In the genomic region with DNA sequence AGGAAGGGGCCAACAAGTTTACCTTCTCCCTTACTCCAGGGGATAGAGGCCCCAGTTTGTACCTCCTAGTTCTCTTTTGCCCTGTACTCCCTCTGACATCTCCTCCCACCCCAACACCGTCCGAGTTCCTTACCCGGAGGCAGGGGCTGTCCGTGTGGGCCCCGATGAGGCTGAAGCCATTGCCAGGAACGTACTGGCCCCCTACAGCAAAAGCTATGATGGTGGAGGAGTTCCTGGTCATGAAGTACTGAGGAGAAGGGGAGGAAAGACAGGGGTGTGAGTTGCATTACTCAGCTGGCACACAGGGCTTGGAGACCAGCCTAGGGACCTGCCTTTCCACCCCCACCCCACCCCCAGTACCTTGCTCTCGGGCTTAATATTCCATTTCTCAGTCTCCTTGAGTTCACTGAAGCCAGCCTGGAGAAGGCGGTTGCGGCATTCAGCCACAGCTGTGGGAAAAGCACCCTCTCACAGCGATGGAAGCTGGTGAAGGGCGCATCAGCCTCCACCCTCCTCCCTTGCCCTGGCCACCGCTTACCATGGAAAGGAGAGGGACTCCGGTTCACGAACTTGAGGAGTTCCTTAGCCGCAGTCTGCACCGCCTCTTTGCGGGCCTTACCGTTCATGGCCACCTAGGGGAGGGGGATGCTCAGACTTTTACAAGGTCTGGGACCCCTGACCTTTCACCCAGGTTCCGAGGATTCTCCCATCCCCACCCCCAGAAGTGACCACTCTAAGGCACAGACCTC, we compare ENCODE assay signal across 8 cellular contexts. TPM values are rescaled to one million over a fixed set of nuclear protein-coding genes. Genes with fewer than 3 reads are reported as not detected.
DNase-seq lines count a peak whose midpoint lies in the region; ATAC-seq and TF ChIP-seq lines count a peak whose summit lies in the region.

No MANE protein-coding gene starts in this region.

- peaks cover 48% of the 10 kb centered on the region for H3K36me3 ChIP-seq in muscle layer of colon (ENCODE audit: insufficient read depth, low read length)

- H3K4me1 ChIP-seq in muscle layer of colon (ENCODE audit: insufficient read depth, low read length) = peaks cover 23% of the 10 kb centered on the region

- no peaks in the 10 kb centered on the region for H3K9me3 ChIP-seq in muscle layer of colon (ENCODE audit: low read length)

- CTCF ChIA-PET in AG04449 (lab: Yijun Ruan, JAX) = interaction anchor here (0.5 to 7.6 kb wide), 11 partner anchors 7 to 227 kb away, joined by 3 to 187 read pairs (median 4); partner anchors contain the start of genes CHPF, NHEJ1 and TMEM198

- H3K27me3 ChIP-seq in muscle layer of colon (ENCODE audit: control insufficient read depth in 1 of 2, insufficient read depth in 2 of 2, low read length in 2 of 2) = no peaks in the 10 kb centered on the region

- no peak for ATAC-seq in HG02610 (IDR thresholded peaks at IDR 0.05; ENCODE audit: unreplicated experiment)
- no peak for ATAC-seq in GM21423 (IDR thresholded peaks at IDR 0.05; ENCODE audit: unreplicated experiment)
- ATAC-seq in GM19328 (IDR thresholded peaks at IDR 0.05; ENCODE audit: unreplicated experiment) = no peak

- DNase-seq in AG04449 (ENCODE audit: low read depth, low spot score) = no peak
- no peak for DNase-seq in Jurkat, Clone E6-1 (ENCODE audit: low read depth, low spot score)
- DNase-seq in cardiac fibroblast (ENCODE audit: low read depth in 2 of 2) = no peak
- no peak for DNase-seq in DMS79 (lab: John Stamatoyannopoulos, UW)

- H3K9ac ChIP-seq in muscle layer of colon (ENCODE audit: low read length) = peak overlapping the region; percentile 93

- TF ChIP-seq CTCF in AG04449 (IDR thresholded peaks at IDR 0.05; ENCODE audit: insufficient read depth, low read length, missing control alignments) (no peak), cardiac fibroblast (IDR thresholded peaks at IDR 0.05; ENCODE audit: low read depth, low read length) (no peak)

- POLR2A ChIA-PET in AG04449 (lab: Yijun Ruan, JAX) = interaction anchor here (0.7 to 1.4 kb wide), 5 partner anchors 10 to 82 kb away, joined by 3 to 4 read pairs (median 3); no protein-coding TSS in a partner anchor

- peak overlapping the region; percentile 88 for H3K4me3 ChIP-seq in AG04449 (ENCODE audit: low read depth, low read length)
- H3K4me3 ChIP-seq in Jurkat, Clone E6-1 (ENCODE audit: low read length) = peak overlapping the region; percentile 80
- H3K4me3 ChIP-seq in cardiac fibroblast (replicated peaks in 1 of 2; ENCODE audit: low read depth in 2 of 2, low read length in 2 of 2) = peak overlapping the region; percentile 76 to 84
- peak overlapping the region; percentile 86 to 87 for H3K4me3 ChIP-seq in muscle layer of colon (ENCODE audit: low read depth in 1 of 2, low read length in 2 of 2)

- peak overlapping the region; percentile 96 for H3K27ac ChIP-seq in muscle layer of colon (ENCODE audit: low read depth, low read length)

RNA-seq across cellular contexts. Expression of gene DNPEP, which starts 1.0 kb away (rescaled TPM):
- polyA plus RNA-seq in Jurkat, Clone E6-1 (2012; ENCODE audit: insufficient read depth, insufficient read length) = 95.4 TPM

RNA-seq across cellular contexts. Expression of gene DES, which starts 31.5 kb away (rescaled TPM):
- polyA plus RNA-seq in Jurkat, Clone E6-1 (2012; ENCODE audit: insufficient read depth, insufficient read length) = not detected

RNA-seq across cellular contexts. Expression of gene SPEG, which starts 47.9 kb away (rescaled TPM):
- 29.7 TPM for polyA plus RNA-seq in Jurkat, Clone E6-1 (2012; ENCODE audit: insufficient read depth, insufficient read length)

RNA-seq across cellular contexts. Expression of gene RESP18, which starts 54.2 kb away (rescaled TPM):
- polyA plus RNA-seq in Jurkat, Clone E6-1 (2012; ENCODE audit: insufficient read depth, insufficient read length) = not detected
